8 cellular contexts compared by ENCODE assay signal in genomic region chr14:89618309-89618708, GRCh38.
A peak's percentile ranks its signal among the peaks of the same experiment; 100 is the strongest.
DNase-seq lines count a peak whose midpoint lies in the region; ATAC-seq, FAIRE-seq and TF ChIP-seq lines count a peak whose summit lies in the region.

No MANE protein-coding gene starts in this region.

- peaks cover 81% of the 10 kb centered on the region for H3K4me1 Mint-ChIP-seq in activated T-cell treated with anti-CD3 and anti-CD28 coated beads, Interleukin-2, amount 50 U/mL, for 24 hours (ENCODE audit: low read depth)

- H3K4me1 ChIP-seq in pancreas = peaks cover 0 to 30% (median 6%) of the 10 kb centered on the region in 3 donors

- peaks cover 20% of the 10 kb centered on the region for H3K36me3 Mint-ChIP-seq in activated T-cell treated with anti-CD3 and anti-CD28 coated beads, Interleukin-2, amount 50 U/mL, for 24 hours (ENCODE audit: low read depth)

- ATAC-seq in pancreas (peak; percentile 41 to 51 (median 43)), HG02981 (IDR thresholded peaks at IDR 0.05; ENCODE audit: unreplicated experiment) (no peak), GM21786 (IDR thresholded peaks at IDR 0.05; ENCODE audit: unreplicated experiment) (no peak)

- peak overlapping the region; percentile 94 for H3K4me3 Mint-ChIP-seq in activated T-cell treated with anti-CD3 and anti-CD28 coated beads, Interleukin-2, amount 50 U/mL, for 24 hours

- H3K27ac ChIP-seq in pancreas = peak overlapping the region; percentile 61 to 83 (median 66)

- intact Hi-C loops in pancreas (cut with DNase I) = no loop called here

- H3K9me3 Mint-ChIP-seq in activated T-cell treated with anti-CD3 and anti-CD28 coated beads, Interleukin-2, amount 50 U/mL, for 24 hours = no peaks in the 10 kb centered on the region

- TF ChIP-seq CTCF in WI38 (IDR thresholded peaks at IDR 0.05; ENCODE audit: low read depth, low read length) = no peak
- no peak for TF ChIP-seq CTCF in pancreas (IDR thresholded peaks at IDR 0.05)

- WGBS in pancreas, 2 donors = 0 to 1% methylated on average over 7 of the region's 7 CpGs

- no peak for DNase-seq in activated T-cell treated with anti-CD3 and anti-CD28 coated beads, Interleukin-2, amount 50 U/mL, for 24 hours
- no peak for DNase-seq in activated T-cell treated with anti-CD3 and anti-CD28 coated beads, Interleukin-2, amount 50 U/mL, for 1 hour
- DNase-seq in globus pallidus (ENCODE audit: low spot score) (peak; percentile 54), pancreas (no peak)
- no peak for DNase-seq in NK-92 treated with Interleukin-12 subunit alpha and Interleukin-12 subunit beta, amount 100 ng/mL, for 24 hours (lab: John Stamatoyannopoulos, UW)

- no peaks in the 10 kb centered on the region for H3K9me3 ChIP-seq in pancreas

- no peak for FAIRE-seq in pancreas (lab: Jason Lieb, UNC)

- H3K4me3 ChIP-seq in WI38 (ENCODE audit: low read depth, low read length) = peak overlapping the region; percentile 78
- peak overlapping the region; percentile 42 to 79 (median 60) for H3K4me3 ChIP-seq in pancreas

- H3K27ac Mint-ChIP-seq in activated T-cell treated with anti-CD3 and anti-CD28 coated beads, Interleukin-2, amount 50 U/mL, for 24 hours = peak overlapping the region; percentile 96

- H3K27me3 Mint-ChIP-seq in activated T-cell treated with anti-CD3 and anti-CD28 coated beads, Interleukin-2, amount 50 U/mL, for 24 hours = no peaks in the 10 kb centered on the region

- H3K36me3 ChIP-seq in pancreas = no peaks in the 10 kb centered on the region

- no peaks in the 10 kb centered on the region for H3K27me3 ChIP-seq in pancreas

Comparison
In these comparisons a context has a peak if more than half of its experiments do, and no peak if none do; other contexts are left out.
1. ATAC-seq: peak in pancreas (4 of 4); none in HG02981 (single experiment) and GM21786 (single experiment).